Comparison of ENCODE assay signal across 8 cellular contexts in genomic region chr14:100438678-100439592, GRCh38.
DNase-seq lines count a peak whose midpoint lies in the region; FAIRE-seq and TF ChIP-seq lines count a peak whose summit lies in the region.

No MANE protein-coding gene starts in this region.

- no peaks in the 10 kb centered on the region for H3K9me3 Mint-ChIP-seq in osteocyte (ENCODE audit: unreplicated experiment)

- no peak for FAIRE-seq in GM12892 (lab: Jason Lieb, UNC)

- TF ChIP-seq POLR2A in GM12892 (IDR thresholded peaks at IDR 0.05; ENCODE audit: low read depth, low read length) = no peak

- no peak overlapping the region for H3K27ac Mint-ChIP-seq in osteocyte (ENCODE audit: unreplicated experiment)

- no peak for TF ChIP-seq CTCF in osteocyte (IDR thresholded peaks at IDR 0.05)

- no peak overlapping the region for H3K4me3 Mint-ChIP-seq in osteocyte (ENCODE audit: unreplicated experiment)

- no peaks in the 10 kb centered on the region for H3K27me3 Mint-ChIP-seq in osteocyte (ENCODE audit: unreplicated experiment)

- H3K27ac ChIP-seq in caudate nucleus (ENCODE audit: low read depth, low read length) = peak overlapping the region; percentile 52

- H3K36me3 Mint-ChIP-seq in osteocyte (ENCODE audit: unreplicated experiment) = no peaks in the 10 kb centered on the region

- peaks cover 75% of the 10 kb centered on the region for H3K4me1 Mint-ChIP-seq in osteocyte (ENCODE audit: unreplicated experiment)

- peak; percentile 98 for DNase-seq in Daoy (ENCODE audit: low read depth)
- peak; percentile 13 for DNase-seq in NCI-H526 treated with DMSO at 0.1 percent for 48 hours (lab: John Stamatoyannopoulos, UW)
- DNase-seq in caudate nucleus (lab: John Stamatoyannopoulos, UW) = peak in 39 of 61 donors; percentile 12 to 91 (median 48)
- DNase-seq in osteocyte (ENCODE audit: extremely low spot score, unreplicated experiment) = peak; percentile 73
- no peak for DNase-seq in GM12892 (ENCODE audit: insufficient read length)
- no peak for DNase-seq in UCSD-AML1 (lab: John Stamatoyannopoulos, UW; ENCODE audit: unreplicated experiment)
- DNase-seq in NCI-H1930 (lab: John Stamatoyannopoulos, UW) = no peak
- DNase-seq in T-helper 9 cell = no peak

Comparison
In these comparisons a context has a peak if more than half of its experiments do, and no peak if none do; other contexts are left out.
1. DNase-seq: peak in Daoy (single experiment), NCI-H526 treated with DMSO at 0.1 percent for 48 hours (single experiment), caudate nucleus (39 of 61) and osteocyte (single experiment); none in GM12892 (single experiment), UCSD-AML1 (single experiment), NCI-H1930 (0 of 2) and T-helper 9 cell (single experiment).